Comparison of ENCODE assay signal across 15 cellular contexts in the genomic region with DNA sequence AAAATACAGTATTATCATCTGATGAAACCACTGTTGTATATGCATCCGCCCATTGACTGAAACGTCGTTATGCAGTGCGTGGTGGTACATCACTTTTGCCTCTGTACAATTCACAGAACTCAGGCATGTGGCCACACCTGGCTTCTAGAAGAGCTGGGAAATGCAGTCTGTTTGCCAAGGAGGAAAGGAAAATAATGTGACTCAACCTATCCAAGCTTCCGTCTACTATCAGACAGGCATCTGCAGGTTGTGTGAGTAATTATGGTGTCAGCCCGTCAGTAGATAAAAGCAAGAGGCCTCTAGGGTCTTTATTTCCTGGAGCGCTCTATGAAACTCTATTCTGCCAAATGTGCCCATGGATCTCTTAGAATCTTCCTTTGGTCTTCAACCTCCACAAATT.
DNase-seq lines count a peak whose midpoint lies in the region; TF ChIP-seq lines count a peak whose summit lies in the region.
"Had no signal": no experiment of that assay in that cellular context is flagged by ENCODE, and none has a peak within 500 bp of the region (broad histone marks: within the 10 kb centered on the region; RNA-seq: fewer than 3 reads in every experiment).

No MANE protein-coding gene starts in this region.

- H3K4me1 ChIP-seq in GM23248 (ENCODE audit: insufficient read depth), result peaks cover 14% of the 10 kb centered on the region; the same call in 1 of the 2 replicates
- peaks cover 18% of the 10 kb centered on the region for H3K4me1 ChIP-seq in PC-9 (replicated peaks; ENCODE audit: insufficient read depth)
- H3K4me1 ChIP-seq: BLaER1 treated with 17β-estradiol and CSF1 and Interleukin-3, amounts not matched to agents 10 nM and 100 nM; heart left ventricle; suprapubic skin had no signal

- CTCF ChIA-PET in PC-9 (lab: Charles Lee), result no interaction called here

- H3K9ac ChIP-seq in GM23248 (no peak overlapping the region), neural cell (ENCODE audit: low read length) (no peak overlapping the region)
- H3K9ac ChIP-seq: BLaER1 treated with 17β-estradiol and CSF1 and Interleukin-3, amounts not matched to agents 10 nM and 100 nM; KMS-11 had no signal

- POLR2A ChIA-PET in PC-9 (lab: Charles Lee; ENCODE audit: unreplicated experiment), result interaction anchor here (0.5 to 0.6 kb wide), 2 partner anchors 27 to 131 kb away, joined by 3 read pairs; no protein-coding TSS in a partner anchor

- BruUV-seq in PC-9 (replicated peaks; lab: Mats Ljungman, UMichigan), result no TSS peak

- H3K79me2 ChIP-seq in GM23248 (ENCODE audit: insufficient read depth) (no peaks in the 10 kb centered on the region), PC-9 (ENCODE audit: low read depth) (no peaks in the 10 kb centered on the region), neural cell (replicated peaks; ENCODE audit: insufficient read depth, low read length) (no peaks in the 10 kb centered on the region)

- H2AFZ ChIP-seq in GM23248 (no peak overlapping the region), PC-9 (0 out of 2 replicates have a peak overlapping the region, but pooled peaks have one; percentile 56), neural cell (ENCODE audit: low read depth, low read length) (no peak overlapping the region)
- H2AFZ ChIP-seq: GM23338 had no signal

- H3F3A ChIP-seq in GM23248 (ENCODE audit: insufficient read depth), result peaks cover 4% of the 10 kb centered on the region; the same call in 1 of the 2 replicates
- H3F3A ChIP-seq in PC-9 (ENCODE audit: insufficient read depth, low read depth), result peaks cover 13% of the 10 kb centered on the region; the same call in 1 of the 2 replicates
- H3F3A ChIP-seq in neural cell (ENCODE audit: insufficient read depth, low read length, poor library complexity, severe bottlenecking), result peaks cover 3% of the 10 kb centered on the region

- no peaks in the 10 kb centered on the region for H3K36me3 Mint-ChIP-seq in activated T-helper 1 cell treated with anti-CD3 and anti-CD28 coated beads, Interleukin-12 subunit alpha, Interleukin-12 subunit beta, Interleukin-2, Interleukin-4 antibody, amounts not matched to agents 30 ng/mL and 10 ng/mL and 1 ng/mL, durations not matched to agents 14 hours and 24 hours and 36 hours (ENCODE audit: low read depth)

- in situ Hi-C loops in GM23248 (cut with MboI), result no loop called here

- intact Hi-C loops in PC-9 (cut with micrococcal nuclease; ENCODE audit: unreplicated experiment), result loop anchor here (2.0 kb wide), 2 partner anchors 78 to 110 kb away; no protein-coding TSS in a partner anchor
- intact Hi-C loops in activated T-helper 1 cell treated with anti-CD3 and anti-CD28 coated beads, Interleukin-12 subunit alpha, Interleukin-12 subunit beta, Interleukin-2, Interleukin-4 antibody, amounts not matched to agents 30 ng/mL and 10 ng/mL and 1 ng/mL, durations not matched to agents 14 hours and 24 hours and 36 hours (cut with micrococcal nuclease), result no loop called here

- peak; percentile 26 for TF ChIP-seq RAD21 in neural cell (conservative IDR thresholded peaks at IDR 0.05)

- H3K9me3 Mint-ChIP-seq in activated T-helper 1 cell treated with anti-CD3 and anti-CD28 coated beads, Interleukin-12 subunit alpha, Interleukin-12 subunit beta, Interleukin-2, Interleukin-4 antibody, amounts not matched to agents 30 ng/mL and 10 ng/mL and 1 ng/mL, durations not matched to agents 14 hours and 24 hours and 36 hours, result no peaks in the 10 kb centered on the region
- H3K9me3 Mint-ChIP-seq: GM23338 had no signal

- no peaks in the 10 kb centered on the region for H3K4me1 Mint-ChIP-seq in activated T-helper 1 cell treated with anti-CD3 and anti-CD28 coated beads, Interleukin-12 subunit alpha, Interleukin-12 subunit beta, Interleukin-2, Interleukin-4 antibody, amounts not matched to agents 30 ng/mL and 10 ng/mL and 1 ng/mL, durations not matched to agents 14 hours and 24 hours and 36 hours (ENCODE audit: low read depth)
- H3K4me1 Mint-ChIP-seq: GM23338 had no signal

- H3K27ac ChIP-seq in GM23248 (no peak overlapping the region), PC-9 (peak overlapping the region; percentile 42), neural cell (ENCODE audit: low read length) (peak overlapping the region; percentile 62)
- H3K27ac ChIP-seq: BLaER1 treated with 17β-estradiol and CSF1 and Interleukin-3, amounts not matched to agents 10 nM and 100 nM; heart left ventricle; KMS-11; suprapubic skin had no signal

- no peaks in the 10 kb centered on the region for H4K20me1 ChIP-seq in GM23248 (ENCODE audit: insufficient read depth)
- H4K20me1 ChIP-seq in PC-9 (ENCODE audit: insufficient read depth), result no peaks in the 10 kb centered on the region
- no peaks in the 10 kb centered on the region for H4K20me1 ChIP-seq in neural cell (ENCODE audit: insufficient read depth)
- H4K20me1 ChIP-seq: BLaER1 treated with 17β-estradiol and CSF1 and Interleukin-3, amounts not matched to agents 10 nM and 100 nM had no signal

- H3K27me3 ChIP-seq in GM23248 (replicated peaks; ENCODE audit: insufficient read depth) (no peaks in the 10 kb centered on the region), PC-9 (ENCODE audit: insufficient read depth, low read depth) (no peaks in the 10 kb centered on the region), neural cell (ENCODE audit: insufficient read depth, low read depth, low read length) (no peaks in the 10 kb centered on the region)
- H3K27me3 ChIP-seq: BLaER1 treated with 17β-estradiol and CSF1 and Interleukin-3, amounts not matched to agents 10 nM and 100 nM; heart left ventricle; suprapubic skin had no signal

- peak; percentile 41 for DNase-seq in GM23248
- DNase-seq in PC-9, result peak; percentile 44 to 87
- peak; percentile 45 to 90 for DNase-seq in dermis microvascular lymphatic vessel endothelial cell (ENCODE audit: low read depth in 2 of 2)
- no peak for DNase-seq in activated CD4-positive, alpha-beta T cell treated with anti-CD3 and anti-CD28 coated beads for 48 hours
- DNase-seq in activated T-helper 1 cell treated with anti-CD3 and anti-CD28 coated beads, Interleukin-12 subunit alpha, Interleukin-12 subunit beta, Interleukin-2, Interleukin-4 antibody, amounts not matched to agents 30 ng/mL and 10 ng/mL and 1 ng/mL, durations not matched to agents 14 hours and 24 hours and 36 hours (ENCODE audit: low spot score), result no peak
- no peak for DNase-seq in OCI-M1 (lab: John Stamatoyannopoulos, UW)
- DNase-seq: activated CD4-positive, CD25-positive, alpha-beta regulatory T cell; activated naive CD4-positive, alpha-beta T cell treated with anti-CD3 and anti-CD28 coated beads, Interleukin-2, amount 50 U/mL, for 16 hours; heart left ventricle; NCI-H446 treated with DMSO at 0.1 percent for 48 hours had no signal

- no peak overlapping the region for H3K4me3 Mint-ChIP-seq in activated T-helper 1 cell treated with anti-CD3 and anti-CD28 coated beads, Interleukin-12 subunit alpha, Interleukin-12 subunit beta, Interleukin-2, Interleukin-4 antibody, amounts not matched to agents 30 ng/mL and 10 ng/mL and 1 ng/mL, durations not matched to agents 14 hours and 24 hours and 36 hours
- H3K4me3 Mint-ChIP-seq: GM23338 had no signal

- H3K4me2 ChIP-seq in GM23248 (ENCODE audit: unreplicated experiment), result no peak overlapping the region
- H3K4me2 ChIP-seq in PC-9, result peak overlapping the region; percentile 45
- peak overlapping the region; percentile 5 for H3K4me2 ChIP-seq in neural cell (ENCODE audit: low read length)
- H3K4me2 ChIP-seq: BLaER1 treated with 17β-estradiol and CSF1 and Interleukin-3, amounts not matched to agents 10 nM and 100 nM; GM23338; KMS-11 had no signal

- no peaks in the 10 kb centered on the region for H3K27me3 Mint-ChIP-seq in activated T-helper 1 cell treated with anti-CD3 and anti-CD28 coated beads, Interleukin-12 subunit alpha, Interleukin-12 subunit beta, Interleukin-2, Interleukin-4 antibody, amounts not matched to agents 30 ng/mL and 10 ng/mL and 1 ng/mL, durations not matched to agents 14 hours and 24 hours and 36 hours (ENCODE audit: insufficient read depth)

- H3K9me2 ChIP-seq in GM23248 (ENCODE audit: insufficient read depth), result no peaks in the 10 kb centered on the region
- no peaks in the 10 kb centered on the region for H3K9me2 ChIP-seq in PC-9 (ENCODE audit: insufficient read depth)
- no peaks in the 10 kb centered on the region for H3K9me2 ChIP-seq in neural cell (ENCODE audit: insufficient read depth, low read length)

- 68 to 72% methylated on average over 7 of the region's 7 CpGs for WGBS in GM23248 (ENCODE audit: low coverage in 1 of 2, low lambda C conversion rate in 2 of 2, missing lambda C conversion rate in 2 of 2), 2 experiments

- no peak overlapping the region for H3K27ac Mint-ChIP-seq in activated T-helper 1 cell treated with anti-CD3 and anti-CD28 coated beads, Interleukin-12 subunit alpha, Interleukin-12 subunit beta, Interleukin-2, Interleukin-4 antibody, amounts not matched to agents 30 ng/mL and 10 ng/mL and 1 ng/mL, durations not matched to agents 14 hours and 24 hours and 36 hours
- H3K27ac Mint-ChIP-seq: GM23338 had no signal

- no peak overlapping the region for H3K4me3 ChIP-seq in GM23248
- no peak overlapping the region for H3K4me3 ChIP-seq in PC-9
- H3K4me3 ChIP-seq in neural cell (ENCODE audit: low read length), result peak overlapping the region; percentile 28
- H3K4me3 ChIP-seq: BLaER1 treated with 17β-estradiol and CSF1 and Interleukin-3, amounts not matched to agents 10 nM and 100 nM; GM23338; heart left ventricle; suprapubic skin had no signal

- peak; percentile 95 for TF ChIP-seq EP300 in neural cell (conservative IDR thresholded peaks at IDR 0.05; ENCODE audit: poor library complexity, severe bottlenecking)

- no peak for TF ChIP-seq CTCF in PC-9 (conservative IDR thresholded peaks at IDR 0.05)
- TF ChIP-seq CTCF in neural cell (IDR thresholded peaks at IDR 0.05; ENCODE audit: poor library complexity, severe bottlenecking), result no peak

- H3K9me3 ChIP-seq in GM23248 (ENCODE audit: low read depth), result no peaks in the 10 kb centered on the region
- no peaks in the 10 kb centered on the region; the same call in 1 of the 2 replicates for H3K9me3 ChIP-seq in PC-9 (ENCODE audit: insufficient read depth, low read depth)
- H3K9me3 ChIP-seq in neural cell (ENCODE audit: low read length), result no peaks in the 10 kb centered on the region
- H3K9me3 ChIP-seq: heart left ventricle, suprapubic skin had no signal

- H3K36me3 ChIP-seq in GM23248 (ENCODE audit: low read depth) (no peaks in the 10 kb centered on the region), PC-9 (ENCODE audit: low read depth) (no peaks in the 10 kb centered on the region), neural cell (ENCODE audit: insufficient read depth, low read length) (no peaks in the 10 kb centered on the region)
- H3K36me3 ChIP-seq: BLaER1 treated with 17β-estradiol and CSF1 and Interleukin-3, amounts not matched to agents 10 nM and 100 nM; heart left ventricle; suprapubic skin had no signal

TF ChIP-seq in neural cell, 6 proteins besides CTCF, POLR2A, EP300 and RAD21 (continues in another document):
- TF ChIP-seq MXI1 (conservative IDR thresholded peaks at IDR 0.05; ENCODE audit: poor library complexity, severe bottlenecking) (peak; percentile 15), TAF1 (IDR thresholded peaks at IDR 0.05; ENCODE audit: low read depth) (no peak)

Comparison
In these comparisons a context has a peak if more than half of its experiments do, and no peak if none do; other contexts are left out.
1. DNase-seq: peak in GM23248 (single experiment), PC-9 (2 of 2) and dermis microvascular lymphatic vessel endothelial cell (2 of 2); none in activated CD4-positive, alpha-beta T cell treated with anti-CD3 and anti-CD28 coated beads for 48 hours (single experiment), activated T-helper 1 cell treated with anti-CD3 and anti-CD28 coated beads, Interleukin-12 subunit alpha, Interleukin-12 subunit beta, Interleukin-2, Interleukin-4 antibody, amounts not matched to agents 30 ng/mL and 10 ng/mL and 1 ng/mL, durations not matched to agents 14 hours and 24 hours and 36 hours (single experiment) and OCI-M1 (single experiment).